ENCODE assay signal across 15 cellular contexts in genomic region chr5:164336276-164336675, GRCh38.
"Had no signal": no experiment of that assay in that cellular context is flagged by ENCODE, and none has a peak within 500 bp of the region (broad histone marks: within the 10 kb centered on the region; RNA-seq: fewer than 3 reads in every experiment).

No MANE protein-coding gene starts in this region.

- H3K27ac Mint-ChIP-seq: activated CD8-positive, alpha-beta T cell treated with anti-CD3 and anti-CD28 coated beads for 36 hours; activated naive CD8-positive, alpha-beta T cell treated with anti-CD3 and anti-CD28 coated beads for 36 hours; activated T-cell treated with anti-CD3 and anti-CD28 coated beads, Interleukin-2, amount 50 U/mL, for 72 hours; nephron progenitor cell had no signal

- H3K9me3 ChIP-seq: esophagus muscularis mucosa, heart right ventricle, left ventricle myocardium inferior, thyroid gland, uterus had no signal

- H3K27me3 ChIP-seq: esophagus muscularis mucosa, heart right ventricle, thyroid gland, uterus had no signal

- H3K36me3 Mint-ChIP-seq: activated naive CD8-positive, alpha-beta T cell treated with anti-CD3 and anti-CD28 coated beads for 36 hours had no signal

- H3K9me3 Mint-ChIP-seq: activated CD8-positive, alpha-beta T cell treated with anti-CD3 and anti-CD28 coated beads for 36 hours; nephron progenitor cell had no signal

- H3K4me1 Mint-ChIP-seq: activated naive CD8-positive, alpha-beta T cell treated with anti-CD3 and anti-CD28 coated beads for 36 hours had no signal

- H3K4me1 ChIP-seq: left ventricle myocardium inferior, thyroid gland, uterus had no signal

- H3K27me3 Mint-ChIP-seq: activated CD8-positive, alpha-beta T cell treated with anti-CD3 and anti-CD28 coated beads for 36 hours; activated naive CD8-positive, alpha-beta T cell treated with anti-CD3 and anti-CD28 coated beads for 36 hours had no signal

- H3K4me3 ChIP-seq: esophagus muscularis mucosa, heart right ventricle, left ventricle myocardium inferior, thyroid gland, uterus had no signal

- DNase-seq: activated CD4-positive, alpha-beta T cell treated with anti-CD3 and anti-CD28 coated beads for 4 hours; activated CD8-positive, alpha-beta memory T cell treated with anti-CD3 and anti-CD28 coated beads, Interleukin-2, amount 50 U/mL, for 4 hours; activated CD8-positive, alpha-beta T cell treated with anti-CD3 and anti-CD28 coated beads for 36 hours; activated gamma-delta T cell treated with Interleukin-2 at 50 U/mL for 16 hours; activated naive CD8-positive, alpha-beta T cell treated with anti-CD3 and anti-CD28 coated beads for 36 hours; activated T-cell treated with anti-CD3 and anti-CD28 coated beads, Interleukin-2, amount 50 U/mL, for 72 hours; aorta; heart right ventricle; islet precursor cell; left ventricle myocardium inferior; nephron progenitor cell; thyroid gland; uterus; WERI-Rb-1 had no signal

- H3K4me3 Mint-ChIP-seq: activated CD8-positive, alpha-beta T cell treated with anti-CD3 and anti-CD28 coated beads for 36 hours; activated naive CD8-positive, alpha-beta T cell treated with anti-CD3 and anti-CD28 coated beads for 36 hours; activated T-cell treated with anti-CD3 and anti-CD28 coated beads, Interleukin-2, amount 50 U/mL, for 72 hours; nephron progenitor cell had no signal

- H3K36me3 ChIP-seq: esophagus muscularis mucosa, heart right ventricle, left ventricle myocardium inferior, thyroid gland, uterus, WERI-Rb-1 had no signal

- H3K27ac ChIP-seq: esophagus muscularis mucosa, heart right ventricle, left ventricle myocardium inferior, thyroid gland, uterus, WERI-Rb-1 had no signal

- ATAC-seq: activated CD8-positive, alpha-beta T cell treated with anti-CD3 and anti-CD28 coated beads for 36 hours; activated T-cell treated with anti-CD3 and anti-CD28 coated beads, Interleukin-2, amount 50 U/mL, for 72 hours had no signal
